Comparison of ENCODE assay signal across 12 cellular contexts in the genomic region with DNA sequence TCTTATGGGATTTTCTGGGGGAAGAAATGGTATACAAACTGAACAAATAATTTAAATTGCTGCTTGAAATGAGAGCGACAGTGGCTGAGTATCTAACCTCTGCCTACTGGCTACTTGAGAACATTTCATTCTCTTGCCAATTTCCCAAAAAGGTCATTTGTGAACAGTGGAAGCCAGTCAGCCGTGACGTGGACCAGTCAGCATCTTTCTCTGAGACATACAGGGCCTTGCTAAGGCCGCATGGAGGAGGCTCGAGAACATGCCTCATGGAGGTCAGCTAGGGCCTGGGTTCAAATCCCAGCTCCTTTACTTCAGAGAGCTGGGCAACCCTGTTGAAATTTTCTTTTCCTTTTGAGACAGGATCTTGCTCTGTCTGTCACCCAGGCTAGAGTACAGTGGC. TPM values are rescaled to one million over a fixed set of nuclear protein-coding genes. Genes with fewer than 3 reads are reported as not detected.
DNase-seq lines count a peak whose midpoint lies in the region; ATAC-seq, FAIRE-seq and TF ChIP-seq lines count a peak whose summit lies in the region.
"Had no signal": no experiment of that assay in that cellular context is flagged by ENCODE, and none has a peak within 500 bp of the region (broad histone marks: within the 10 kb centered on the region; RNA-seq: fewer than 3 reads in every experiment).

No MANE protein-coding gene starts in this region.

- 31 to 42% methylated on average over 5 of the region's 5 CpGs for WGBS in tibial nerve, 2 donors

- H3K27ac ChIP-seq in kidney (ENCODE audit: low read depth in 2 of 2, low read length in 2 of 2) = no peak overlapping the region
- peak overlapping the region in 3 of 4 donors; percentile 70 to 80 (median 74) for H3K27ac ChIP-seq in tibial nerve

- no peak for TF ChIP-seq POLR2A in tibial nerve (IDR thresholded peaks at IDR 0.05)

- intact Hi-C loops in kidney (cut with DNase I) = no loop called here

- H3K9me3 Mint-ChIP-seq in activated naive CD4-positive, alpha-beta T cell treated with anti-CD3 and anti-CD28 coated beads, Interleukin-2, amount 10 ng/mL, durations not matched to agents 7 days and 5 days = no peaks in the 10 kb centered on the region
- H3K9me3 Mint-ChIP-seq in activated naive CD8-positive, alpha-beta T cell treated with anti-CD3 and anti-CD28 coated beads, Interleukin-2, amount 10 ng/mL, durations not matched to agents 7 days and 5 days = no peaks in the 10 kb centered on the region

- H3K27me3 Mint-ChIP-seq in activated naive CD4-positive, alpha-beta T cell treated with anti-CD3 and anti-CD28 coated beads, Interleukin-2, amount 10 ng/mL, durations not matched to agents 7 days and 5 days = no peaks in the 10 kb centered on the region
- H3K27me3 Mint-ChIP-seq in activated naive CD8-positive, alpha-beta T cell treated with anti-CD3 and anti-CD28 coated beads, Interleukin-2, amount 10 ng/mL, durations not matched to agents 7 days and 5 days = no peaks in the 10 kb centered on the region

- H3K36me3 ChIP-seq in kidney (ENCODE audit: control insufficient read depth in 1 of 2, insufficient read depth in 2 of 2, low read length in 2 of 2) = peaks cover 15 to 17% of the 10 kb centered on the region in 2 donors
- H3K36me3 ChIP-seq in tibial nerve = peaks cover 2 to 54% (median 11%) of the 10 kb centered on the region in 3 donors

- H3K4me3 ChIP-seq in kidney (ENCODE audit: low read length in 2 of 2) (no peak overlapping the region), tibial nerve (no peak overlapping the region)
- H3K4me3 ChIP-seq: adrenal gland, lung had no signal

- no peak for ATAC-seq in activated naive CD8-positive, alpha-beta T cell treated with anti-CD3 and anti-CD28 coated beads, Interleukin-2, amount 10 ng/mL, durations not matched to agents 7 days and 5 days (ENCODE audit: low read depth)
- ATAC-seq in GM21360 (IDR thresholded peaks at IDR 0.05; ENCODE audit: unreplicated experiment) = no peak

- H3K27ac Mint-ChIP-seq in activated naive CD4-positive, alpha-beta T cell treated with anti-CD3 and anti-CD28 coated beads, Interleukin-2, amount 10 ng/mL, durations not matched to agents 7 days and 5 days = peak overlapping the region; percentile 93
- peak overlapping the region; percentile 84 for H3K27ac Mint-ChIP-seq in activated naive CD8-positive, alpha-beta T cell treated with anti-CD3 and anti-CD28 coated beads, Interleukin-2, amount 10 ng/mL, durations not matched to agents 7 days and 5 days

- POLR2A ChIA-PET in activated naive CD8-positive, alpha-beta T cell treated with anti-CD3 and anti-CD28 coated beads, Interleukin-2, amount 10 ng/mL, durations not matched to agents 7 days and 5 days (lab: Charles Lee) = interaction anchor here (1.6 to 7.2 kb wide), 4 partner anchors 13 to 151 kb away, joined by 4 to 192 read pairs (median 12); a partner anchor contains a TSS

- TF ChIP-seq CTCF in kidney (IDR thresholded peaks at IDR 0.05; ENCODE audit: borderline replicate concordance, extremely low read depth, insufficient read depth) = no peak
- no peak for TF ChIP-seq CTCF in tibial nerve (IDR thresholded peaks at IDR 0.05)

- peaks cover 52% of the 10 kb centered on the region for H3K36me3 Mint-ChIP-seq in activated naive CD4-positive, alpha-beta T cell treated with anti-CD3 and anti-CD28 coated beads, Interleukin-2, amount 10 ng/mL, durations not matched to agents 7 days and 5 days
- peaks cover 43% of the 10 kb centered on the region for H3K36me3 Mint-ChIP-seq in activated naive CD8-positive, alpha-beta T cell treated with anti-CD3 and anti-CD28 coated beads, Interleukin-2, amount 10 ng/mL, durations not matched to agents 7 days and 5 days

- no peak for FAIRE-seq in kidney (lab: Jason Lieb, UNC)
- FAIRE-seq: TTC549 had no signal

- H3K4me1 Mint-ChIP-seq in activated naive CD4-positive, alpha-beta T cell treated with anti-CD3 and anti-CD28 coated beads, Interleukin-2, amount 10 ng/mL, durations not matched to agents 7 days and 5 days = peaks cover 67% of the 10 kb centered on the region
- H3K4me1 Mint-ChIP-seq in activated naive CD8-positive, alpha-beta T cell treated with anti-CD3 and anti-CD28 coated beads, Interleukin-2, amount 10 ng/mL, durations not matched to agents 7 days and 5 days = peaks cover 61% of the 10 kb centered on the region

- no peak for DNase-seq in activated naive CD4-positive, alpha-beta T cell treated with anti-CD3 and anti-CD28 coated beads, Interleukin-2, amount 10 ng/mL, durations not matched to agents 7 days and 5 days
- no peak for DNase-seq in activated naive CD4-positive, alpha-beta T cell treated with anti-CD3 and anti-CD28 coated beads, Interleukin-2, amount 50 U/mL, for 16 hours
- DNase-seq in activated naive CD8-positive, alpha-beta T cell treated with anti-CD3 and anti-CD28 coated beads, Interleukin-2, amount 10 ng/mL, durations not matched to agents 7 days and 5 days = no peak
- DNase-seq in kidney (peak; percentile 67), tibial nerve (ENCODE audit: low spot score in 2 of 2) (no peak), SHP77 (lab: John Stamatoyannopoulos, UW) (no peak)
- no peak for DNase-seq in activated CD4-positive, CD25-positive, alpha-beta regulatory T cell (lab: John Stamatoyannopoulos, UW)
- DNase-seq: adrenal gland, NCI-H1436 had no signal

- no peak for TF ChIP-seq EP300 in tibial nerve (IDR thresholded peaks at IDR 0.05)

- CTCF ChIA-PET in activated naive CD4-positive, alpha-beta T cell treated with anti-CD3 and anti-CD28 coated beads, Interleukin-2, amount 10 ng/mL, durations not matched to agents 7 days and 5 days (lab: Charles Lee) = interaction anchor here (0.6 to 1.1 kb wide), 6 partner anchors 9 to 23 kb away, joined by 3 to 5 read pairs (median 3); no protein-coding TSS in a partner anchor

- H3K4me1 ChIP-seq in kidney (ENCODE audit: control insufficient read depth in 1 of 2, insufficient read depth in 1 of 2, low read depth in 1 of 2, low read length in 2 of 2) (peaks cover 8 to 19% of the 10 kb centered on the region in 2 donors), tibial nerve (peaks cover 0 to 53% (median 39%) of the 10 kb centered on the region in 4 donors)

- H3K9me3 ChIP-seq in kidney (ENCODE audit: control insufficient read depth in 1 of 2, low read length in 2 of 2) = no peaks in the 10 kb centered on the region
- H3K9me3 ChIP-seq in tibial nerve = no peaks in the 10 kb centered on the region
- H3K9me3 ChIP-seq: adrenal gland had no signal

- peak overlapping the region; percentile 31 for H3K4me3 Mint-ChIP-seq in activated naive CD4-positive, alpha-beta T cell treated with anti-CD3 and anti-CD28 coated beads, Interleukin-2, amount 10 ng/mL, durations not matched to agents 7 days and 5 days
- H3K4me3 Mint-ChIP-seq in activated naive CD8-positive, alpha-beta T cell treated with anti-CD3 and anti-CD28 coated beads, Interleukin-2, amount 10 ng/mL, durations not matched to agents 7 days and 5 days = peak overlapping the region; percentile 89

- no peak overlapping the region for H3K9ac ChIP-seq in kidney (ENCODE audit: low read length in 2 of 2)

- no peaks in the 10 kb centered on the region for H3K27me3 ChIP-seq in tibial nerve
- H3K27me3 ChIP-seq: adrenal gland had no signal

RNA-seq across cellular contexts. Expression of a gene that starts 20.3 kb away (rescaled TPM):
- 10 to 100 TPM; 84.3 to 86.0 TPM for total RNA-seq in activated naive CD8-positive, alpha-beta T cell treated with anti-CD3 and anti-CD28 coated beads, Interleukin-2, amount 10 ng/mL, durations not matched to agents 7 days and 5 days
- 55.2 TPM for total RNA-seq in kidney
- 5.7 TPM for polyA plus RNA-seq in kidney (ENCODE audit: insufficient read depth, low read depth, low replicate concordance)
- total RNA-seq in tibial nerve = 10 to 100 TPM; 25.5 to 40.4 (median 34.2) TPM

RNA-seq across cellular contexts. Expression of a gene that starts 37.4 kb away (rescaled TPM):
- total RNA-seq in activated naive CD8-positive, alpha-beta T cell treated with anti-CD3 and anti-CD28 coated beads, Interleukin-2, amount 10 ng/mL, durations not matched to agents 7 days and 5 days = 100 to 1,000 TPM; 108 to 114 TPM
- total RNA-seq in kidney (49.4 TPM), tibial nerve (10 to 100 TPM; 37.9 to 66.9 (median 50.8) TPM)
- polyA plus RNA-seq in kidney (ENCODE audit: insufficient read depth, low read depth, low replicate concordance) = 39.5 TPM

RNA-seq across cellular contexts. Expression of a gene that starts 44.8 kb away (rescaled TPM):
- total RNA-seq in activated naive CD8-positive, alpha-beta T cell treated with anti-CD3 and anti-CD28 coated beads, Interleukin-2, amount 10 ng/mL, durations not matched to agents 7 days and 5 days = 10 to 100 TPM; 54.7 to 59.0 TPM
- total RNA-seq in kidney = 34.1 TPM
- 57.9 TPM for polyA plus RNA-seq in kidney (ENCODE audit: insufficient read depth, low read depth, low replicate concordance)
- total RNA-seq in tibial nerve = 10 to 100 TPM; 37.5 to 78.5 (median 66.8) TPM

Comparison
In these comparisons a context has a peak if more than half of its experiments do, and no peak if none do; other contexts are left out.
1. H3K27ac ChIP-seq: peak in tibial nerve (3 of 4); none in kidney (0 of 2).